ENCODE assay signal across 1 cellular context in genomic region chr6:26327450-26328264, GRCh38.
TF ChIP-seq lines count a peak whose summit lies in the region.

No MANE protein-coding gene starts in this region.

TF ChIP-seq in H1, 55 proteins besides CTCF, POLR2A, EP300 and RAD21 (continued from another document):
- TF ChIP-seq RNF2 (IDR thresholded peaks at IDR 0.05; ENCODE audit: borderline replicate concordance, low read depth, low read length, missing control alignments, poor library complexity, severe bottlenecking), result no peak
- no peak for TF ChIP-seq MAX (IDR thresholded peaks at IDR 0.05)
- TF ChIP-seq CBX8 (IDR thresholded peaks at IDR 0.05; ENCODE audit: borderline replicate concordance, low read depth, low read length), result no peak
- peak; percentile 75 for TF ChIP-seq CEBPB (IDR thresholded peaks at IDR 0.05; ENCODE audit: low read depth, low read length)
- no peak; the same call in 1 of the 2 replicates for TF ChIP-seq PHF8 (conservative IDR thresholded peaks at IDR 0.05; ENCODE audit: low read depth, low read length)
- no peak for TF ChIP-seq KDM5A (IDR thresholded peaks at IDR 0.05; ENCODE audit: low read length)
- TF ChIP-seq RBBP5 (IDR thresholded peaks at IDR 0.05; ENCODE audit: borderline replicate concordance, low read depth, low read length), result peak; percentile 96
- TF ChIP-seq RFX5 (IDR thresholded peaks at IDR 0.05; ENCODE audit: borderline replicate concordance, low read depth, low read length), result no peak
- TF ChIP-seq E2F6 (IDR thresholded peaks at IDR 0.05), result no peak
- no peak for TF ChIP-seq BCL11A (IDR thresholded peaks at IDR 0.05; ENCODE audit: low read depth in 2 of 2, low read length in 2 of 2)
- TF ChIP-seq BACH1 (IDR thresholded peaks at IDR 0.05; ENCODE audit: low read length), result no peak
- TF ChIP-seq SIN3A (conservative IDR thresholded peaks at IDR 0.05 in 1 of 2, IDR thresholded peaks at IDR 0.05 in 1 of 2; ENCODE audit: low read depth in 1 of 2, low read length in 2 of 2), result no peak
- TF ChIP-seq USF2 (IDR thresholded peaks at IDR 0.05; ENCODE audit: low read length), result no peak
- TF ChIP-seq EZH2 (IDR thresholded peaks at IDR 0.05; ENCODE audit: low read depth, low read length, severe bottlenecking), result no peak
- TF ChIP-seq CHD2 (IDR thresholded peaks at IDR 0.05; ENCODE audit: low read length), result no peak
- peak; percentile 17 for TF ChIP-seq CHD7 (IDR thresholded peaks at IDR 0.05; ENCODE audit: insufficient replicate concordance, low read length)
- TF ChIP-seq SIX5 (IDR thresholded peaks at IDR 0.05; ENCODE audit: low read depth, low read length), result no peak
- TF ChIP-seq HDAC6 (IDR thresholded peaks at IDR 0.05; ENCODE audit: low read depth, low read length), result no peak
- TF ChIP-seq SP4 (IDR thresholded peaks at IDR 0.05; ENCODE audit: low read length), result 0 out of 2 replicates have a peak, but pooled peaks have one; percentile 77
- TF ChIP-seq CHD1 (IDR thresholded peaks at IDR 0.05; ENCODE audit: low read depth, low read length), result no peak
- 0 out of 2 replicates have a peak, but pooled peaks have one; percentile 30 for TF ChIP-seq TCF12 (IDR thresholded peaks at IDR 0.05; ENCODE audit: low read depth, low read length)
- TF ChIP-seq SP2 (IDR thresholded peaks at IDR 0.05; ENCODE audit: low read length), result no peak
- no peak for TF ChIP-seq SP1 (IDR thresholded peaks at IDR 0.05; ENCODE audit: low read depth, low read length)
- no peak for TF ChIP-seq SAP30 (IDR thresholded peaks at IDR 0.05; ENCODE audit: insufficient read depth, insufficient replicate concordance, low read length)
- no peak for TF ChIP-seq CTBP2 (IDR thresholded peaks at IDR 0.05; ENCODE audit: borderline replicate concordance, insufficient read depth, insufficient read length, low read length)
- TF ChIP-seq GABPA (IDR thresholded peaks at IDR 0.05; ENCODE audit: borderline replicate concordance, insufficient read depth, low read length), result no peak
- no peak; the same call in 1 of the 2 replicates for TF ChIP-seq NRF1 (IDR thresholded peaks at IDR 0.05; ENCODE audit: low read depth, low read length)
- no peak for TF ChIP-seq SRF (IDR thresholded peaks at IDR 0.05; ENCODE audit: low read depth, low read length)
- TF ChIP-seq SUZ12 (IDR thresholded peaks at IDR 0.05; ENCODE audit: low read length), result no peak
- TF ChIP-seq ATF3 (IDR thresholded peaks at IDR 0.05; ENCODE audit: insufficient read depth, low read depth, low read length), result no peak
- TF ChIP-seq JUN (IDR thresholded peaks at IDR 0.05; ENCODE audit: low read depth, low read length), result no peak
- peak; percentile 17; the same call in 1 of the 2 replicates for TF ChIP-seq EGR1 (IDR thresholded peaks at IDR 0.05; ENCODE audit: borderline replicate concordance, low read depth, low read length)
- TF ChIP-seq SIRT6 (IDR thresholded peaks at IDR 0.05; ENCODE audit: low read length), result no peak
- TF ChIP-seq MAFK (IDR thresholded peaks at IDR 0.05; ENCODE audit: low read depth, low read length), result peak; percentile 81; the same call in 1 of the 2 replicates
- no peak for TF ChIP-seq RXRA (IDR thresholded peaks at IDR 0.05; ENCODE audit: insufficient read depth, low read depth, low read length)
- 0 out of 2 replicates have a peak, but pooled peaks have one; percentile 11 for TF ChIP-seq JUND (IDR thresholded peaks at IDR 0.05; ENCODE audit: low read length)
- no peak for TF ChIP-seq NANOG (IDR thresholded peaks at IDR 0.05; ENCODE audit: insufficient read depth, low read depth, low read length, poor library complexity, severe bottlenecking)
- no peak for TF ChIP-seq ATF2 (IDR thresholded peaks at IDR 0.05; ENCODE audit: low read length)
- no peak for TF ChIP-seq YY1 (IDR thresholded peaks at IDR 0.05; ENCODE audit: low read depth, low read length)
- TF ChIP-seq TBP (IDR thresholded peaks at IDR 0.05; ENCODE audit: low read depth, low read length), result peak; percentile 99
- TF ChIP-seq ASH2L (IDR thresholded peaks at IDR 0.05; ENCODE audit: low read length), result peak; percentile 85
- TF ChIP-seq TAF1 (IDR thresholded peaks at IDR 0.05; ENCODE audit: low read depth, low read length), result no peak
- TF ChIP-seq CBX5 (IDR thresholded peaks at IDR 0.05; ENCODE audit: low read depth, low read length), result no peak
- TF ChIP-seq BRCA1 (IDR thresholded peaks at IDR 0.05; ENCODE audit: low read depth, low read length), result no peak
